14 cellular contexts compared by ENCODE assay signal in the genomic region with DNA sequence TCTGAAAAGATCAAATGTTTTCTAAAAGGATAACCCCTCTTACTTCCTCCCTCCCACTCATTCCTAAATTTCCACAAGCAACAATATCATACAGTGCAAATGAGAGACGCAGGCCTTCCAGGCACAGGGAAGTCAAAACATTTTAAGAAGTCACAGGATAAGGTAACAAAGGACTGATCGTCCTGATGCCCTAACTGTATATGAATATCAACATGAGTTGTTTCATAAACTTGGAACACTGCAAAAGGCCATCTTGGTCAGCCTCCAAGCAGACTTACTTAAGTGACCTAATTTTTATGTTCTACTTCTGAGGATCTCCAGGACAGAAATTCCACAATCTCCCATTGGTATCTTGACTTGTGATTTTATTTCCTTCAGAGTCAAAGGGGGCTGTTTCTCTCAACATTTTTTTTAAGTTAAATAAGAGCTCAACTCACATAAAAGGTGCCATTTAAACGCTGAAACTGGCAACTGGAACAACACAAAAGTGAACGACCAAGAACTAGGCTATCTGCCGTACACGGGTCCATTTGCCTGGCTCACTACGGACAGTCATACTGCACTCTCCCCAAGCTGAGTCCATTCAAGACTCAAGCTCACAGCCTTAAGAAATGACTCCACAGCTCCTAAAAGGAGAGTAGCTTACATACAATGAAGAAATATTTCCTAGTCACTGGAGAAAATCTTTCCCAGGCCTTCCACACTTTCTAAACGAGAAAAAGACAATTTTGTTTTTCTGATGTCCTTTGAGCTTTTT.
DNase-seq lines count a peak whose midpoint lies in the region; ATAC-seq and TF ChIP-seq lines count a peak whose summit lies in the region.
"Had no signal": no experiment of that assay in that cellular context is flagged by ENCODE, and none has a peak within 500 bp of the region (broad histone marks: within the 10 kb centered on the region; RNA-seq: fewer than 3 reads in every experiment).

No MANE protein-coding gene starts in this region.

- DNase-seq in Right ventricle myocardium inferior (ENCODE audit: missing footprints) (no peak), cardiac septum (ENCODE audit: low spot score) (no peak), foreskin melanocyte (peak; percentile 25), osteocyte (ENCODE audit: extremely low spot score, unreplicated experiment) (no peak), glomerular visceral epithelial cell (ENCODE audit: extremely low spot score) (no peak), ovary (no peak)
- no peak for DNase-seq in stimulated activated CD4-positive, alpha-beta T cell treated with anti-CD3 and anti-CD28 coated beads, Interleukin-12 subunit alpha, Interleukin-12 subunit beta, amount 100 ng/mL, for 4 hours
- DNase-seq: activated CD4-positive, alpha-beta memory T cell treated with anti-CD3 and anti-CD28 coated beads for 36 hours; activated effector memory CD4-positive, alpha-beta T cell treated with anti-CD3 and anti-CD28 coated beads, Interleukin-2, amount 50 U/mL, for 16 hours; GDM1; NCI-H1092 treated with DMSO at 0.1 percent for 48 hours; NCI-H446 had no signal

- no peak for TF ChIP-seq POLR2A in ovary (IDR thresholded peaks at IDR 0.05)

- H3K36me3 Mint-ChIP-seq in osteocyte (ENCODE audit: unreplicated experiment), result peaks cover 16% of the 10 kb centered on the region
- H3K36me3 Mint-ChIP-seq: activated CD4-positive, alpha-beta memory T cell treated with anti-CD3 and anti-CD28 coated beads for 36 hours had no signal

- no peaks in the 10 kb centered on the region for H3K27me3 Mint-ChIP-seq in osteocyte (ENCODE audit: unreplicated experiment)
- H3K27me3 Mint-ChIP-seq: activated CD4-positive, alpha-beta memory T cell treated with anti-CD3 and anti-CD28 coated beads for 36 hours had no signal

- peaks cover 13% of the 10 kb centered on the region for H3K4me1 ChIP-seq in ovary (ENCODE audit: insufficient read depth)

- TF ChIP-seq CTCF in osteocyte (IDR thresholded peaks at IDR 0.05) (no peak), ovary (IDR thresholded peaks at IDR 0.05) (no peak)

- no peak for TF ChIP-seq EP300 in ovary (IDR thresholded peaks at IDR 0.05)

- H3K4me3 ChIP-seq in ovary, result no peak overlapping the region

- no peaks in the 10 kb centered on the region for H3K9me3 Mint-ChIP-seq in osteocyte (ENCODE audit: unreplicated experiment)
- H3K9me3 Mint-ChIP-seq: activated CD4-positive, alpha-beta memory T cell treated with anti-CD3 and anti-CD28 coated beads for 36 hours had no signal

- peak overlapping the region; percentile 88 for H3K27ac Mint-ChIP-seq in osteocyte (ENCODE audit: unreplicated experiment)
- H3K27ac Mint-ChIP-seq: activated CD4-positive, alpha-beta memory T cell treated with anti-CD3 and anti-CD28 coated beads for 36 hours had no signal

- no peaks in the 10 kb centered on the region for H3K36me3 ChIP-seq in ovary

- no peak overlapping the region for H3K4me3 Mint-ChIP-seq in osteocyte (ENCODE audit: unreplicated experiment)
- H3K4me3 Mint-ChIP-seq: activated CD4-positive, alpha-beta memory T cell treated with anti-CD3 and anti-CD28 coated beads for 36 hours had no signal

- no peak overlapping the region for H3K27ac ChIP-seq in ovary
- H3K27ac ChIP-seq: 22Rv1 had no signal

- H3K9me3 ChIP-seq in ovary, result no peaks in the 10 kb centered on the region

- H3K4me1 Mint-ChIP-seq in osteocyte (ENCODE audit: unreplicated experiment), result peaks cover 63% of the 10 kb centered on the region

- ATAC-seq in Right ventricle myocardium inferior (peak; percentile 47), GM19328 (IDR thresholded peaks at IDR 0.05; ENCODE audit: unreplicated experiment) (no peak)

- no peaks in the 10 kb centered on the region for H3K27me3 ChIP-seq in ovary

- WGBS in ovary, 3 donors, result 45 to 48% (median 46%) methylated on average over 8 of the region's 8 CpGs

- intact Hi-C loops in Right ventricle myocardium inferior (cut with DNase I) (no loop called here), cardiac septum (cut with DNase I) (no loop called here), ovary (cut with DNase I) (no loop called here)
